ENCODE assay signal across 11 cellular contexts in the genomic region with DNA sequence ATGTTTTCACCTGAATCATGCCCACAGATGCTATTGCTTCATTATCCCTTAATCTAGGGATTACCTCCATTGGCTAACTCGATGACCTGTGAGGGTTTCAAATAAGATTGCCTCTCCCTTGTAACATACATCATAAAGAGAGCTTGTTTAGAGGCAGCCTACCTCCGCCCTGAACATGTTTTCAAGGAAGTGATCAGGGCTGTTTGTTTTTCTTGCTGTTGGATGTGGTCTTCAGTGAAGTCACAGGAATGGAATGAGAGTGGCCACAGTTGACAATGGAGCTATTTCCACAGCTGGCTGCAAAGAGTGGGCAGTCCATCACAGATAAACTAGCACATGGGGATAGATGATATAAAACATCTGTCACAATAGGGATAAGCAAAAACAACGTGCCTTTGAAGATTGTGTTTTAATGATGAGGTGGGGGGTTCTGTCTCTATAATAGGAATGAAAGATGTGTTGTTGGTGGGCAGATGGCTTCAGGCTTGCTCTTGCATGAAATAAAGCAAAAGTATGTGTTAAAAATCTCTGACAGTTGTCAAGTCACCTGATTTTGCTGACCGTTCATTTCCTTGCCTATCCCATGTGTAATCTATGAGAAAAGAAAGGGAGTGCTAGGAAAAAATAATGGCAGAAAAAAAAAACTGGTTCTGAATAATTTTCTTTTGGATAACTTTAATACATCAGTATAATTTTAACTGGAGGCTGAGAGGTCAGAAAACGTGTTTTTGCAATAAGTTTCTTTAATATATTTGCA.
DNase-seq lines count a peak whose midpoint lies in the region; ATAC-seq, FAIRE-seq and TF ChIP-seq lines count a peak whose summit lies in the region.
"Had no signal": no experiment of that assay in that cellular context is flagged by ENCODE, and none has a peak within 500 bp of the region (broad histone marks: within the 10 kb centered on the region; RNA-seq: fewer than 3 reads in every experiment).

No MANE protein-coding gene starts in this region.

- no peak overlapping the region for H3K4me3 Mint-ChIP-seq in chondrocyte (ENCODE audit: unreplicated experiment)
- no peak overlapping the region for H3K4me3 Mint-ChIP-seq in stimulated activated memory B cell treated with anti-CD40 and anti-IgM and Interleukin-4, amounts not matched to agents 10 μg/mL and 1 μg/mL and 100 μg/mL, for 72 hours
- H3K4me3 Mint-ChIP-seq: activated CD4-positive, alpha-beta T cell treated with anti-CD3 and anti-CD28 coated beads for 36 hours had no signal

- TF ChIP-seq CTCF in D721Med (IDR thresholded peaks at IDR 0.05; ENCODE audit: insufficient read depth, missing control alignments), result no peak
- no peak for TF ChIP-seq CTCF in RWPE2 (IDR thresholded peaks at IDR 0.05; ENCODE audit: poor library complexity, severe bottlenecking)
- no peak for TF ChIP-seq CTCF in fibroblast of the aortic adventitia (IDR thresholded peaks at IDR 0.05; ENCODE audit: insufficient read depth, low read length)
- TF ChIP-seq CTCF in chondrocyte (IDR thresholded peaks at IDR 0.05), result no peak

- H3K27me3 Mint-ChIP-seq in chondrocyte (ENCODE audit: low read depth), result no peaks in the 10 kb centered on the region
- H3K27me3 Mint-ChIP-seq in stimulated activated memory B cell treated with anti-CD40 and anti-IgM and Interleukin-4, amounts not matched to agents 10 μg/mL and 1 μg/mL and 100 μg/mL, for 72 hours, result peaks cover 5% of the 10 kb centered on the region

- no peaks in the 10 kb centered on the region for H3K9me3 ChIP-seq in RWPE2 (ENCODE audit: severe bottlenecking)

- H3K9me3 Mint-ChIP-seq in chondrocyte (ENCODE audit: low read depth), result no peaks in the 10 kb centered on the region
- no peaks in the 10 kb centered on the region for H3K9me3 Mint-ChIP-seq in stimulated activated memory B cell treated with anti-CD40 and anti-IgM and Interleukin-4, amounts not matched to agents 10 μg/mL and 1 μg/mL and 100 μg/mL, for 72 hours

- peak; percentile 96 for FAIRE-seq in D721Med (lab: Jason Lieb, UNC)

- peaks cover 7% of the 10 kb centered on the region for H3K4me1 ChIP-seq in RWPE2 (ENCODE audit: insufficient read depth, poor library complexity, severe bottlenecking)

- no peaks in the 10 kb centered on the region for H3K36me3 ChIP-seq in RWPE2 (ENCODE audit: low read depth)

- peak; percentile 76 for ATAC-seq in RWPE2 (ENCODE audit: low read depth)
- no peak for ATAC-seq in HG03432 (IDR thresholded peaks at IDR 0.05; ENCODE audit: unreplicated experiment)
- ATAC-seq in stimulated activated memory B cell treated with anti-CD40 and anti-IgM and Interleukin-4, amounts not matched to agents 10 μg/mL and 1 μg/mL and 100 μg/mL, for 72 hours, result no peak
- ATAC-seq: activated CD4-positive, alpha-beta T cell treated with anti-CD3 and anti-CD28 coated beads for 36 hours had no signal

- H3K27ac Mint-ChIP-seq in chondrocyte (ENCODE audit: unreplicated experiment), result no peak overlapping the region
- no peak overlapping the region for H3K27ac Mint-ChIP-seq in stimulated activated memory B cell treated with anti-CD40 and anti-IgM and Interleukin-4, amounts not matched to agents 10 μg/mL and 1 μg/mL and 100 μg/mL, for 72 hours
- H3K27ac Mint-ChIP-seq: activated CD4-positive, alpha-beta T cell treated with anti-CD3 and anti-CD28 coated beads for 36 hours had no signal

- no peaks in the 10 kb centered on the region for H3K36me3 Mint-ChIP-seq in chondrocyte (ENCODE audit: low read depth)
- no peaks in the 10 kb centered on the region for H3K36me3 Mint-ChIP-seq in stimulated activated memory B cell treated with anti-CD40 and anti-IgM and Interleukin-4, amounts not matched to agents 10 μg/mL and 1 μg/mL and 100 μg/mL, for 72 hours

- no peak overlapping the region for H3K4me3 ChIP-seq in RWPE2 (ENCODE audit: severe bottlenecking)
- no peak overlapping the region for H3K4me3 ChIP-seq in fibroblast of the aortic adventitia (ENCODE audit: low read depth, low read length)

- H3K27ac ChIP-seq in RWPE2 (ENCODE audit: poor library complexity, severe bottlenecking), result no peak overlapping the region

- H3K4me1 Mint-ChIP-seq in chondrocyte (ENCODE audit: low read depth), result peaks cover 27% of the 10 kb centered on the region
- H3K4me1 Mint-ChIP-seq in stimulated activated memory B cell treated with anti-CD40 and anti-IgM and Interleukin-4, amounts not matched to agents 10 μg/mL and 1 μg/mL and 100 μg/mL, for 72 hours, result no peaks in the 10 kb centered on the region
- H3K4me1 Mint-ChIP-seq: activated CD4-positive, alpha-beta T cell treated with anti-CD3 and anti-CD28 coated beads for 36 hours had no signal

- H3K27me3 ChIP-seq in RWPE2 (ENCODE audit: insufficient read depth, poor library complexity, severe bottlenecking), result no peaks in the 10 kb centered on the region

- DNase-seq in D721Med (ENCODE audit: insufficient read length, low spot score) (no peak), RWPE2 (ENCODE audit: low spot score) (peak; percentile 22), fibroblast of the aortic adventitia (ENCODE audit: low read depth) (peak; percentile 92), non-pigmented ciliary epithelial cell (ENCODE audit: low read depth) (peak; percentile 92), chondrocyte (ENCODE audit: low spot score) (no peak), cerebellum (ENCODE audit: low spot score) (no peak)
- DNase-seq: activated CD4-positive, alpha-beta T cell treated with anti-CD3 and anti-CD28 coated beads for 36 hours; DMS79 treated with DMSO at 0.1 percent for 48 hours; NK-92 treated with Interleukin-12 subunit alpha and Interleukin-12 subunit beta, amount 100 ng/mL, for 24 hours had no signal

Comparison
In these comparisons a context has a peak if more than half of its experiments do, and no peak if none do; other contexts are left out.
1. DNase-seq: peak in RWPE2 (single experiment), fibroblast of the aortic adventitia (single experiment) and non-pigmented ciliary epithelial cell (single experiment); none in D721Med (single experiment), chondrocyte (single experiment) and cerebellum (single experiment).